36 cellular contexts compared by ENCODE assay signal in genomic region chr7:139965942-139966628, GRCh38.
"Had no signal": no experiment of that assay in that cellular context is flagged by ENCODE, and none has a peak within 500 bp of the region (broad histone marks: within the 10 kb centered on the region; RNA-seq: fewer than 3 reads in every experiment).

No MANE protein-coding gene starts in this region.

- H3K27me3 Mint-ChIP-seq: activated CD4-positive, alpha-beta memory T cell treated with anti-CD3 and anti-CD28 coated beads for 36 hours; activated CD8-positive, alpha-beta T cell treated with anti-CD3 and anti-CD28 coated beads for 36 hours; activated naive CD8-positive, alpha-beta T cell treated with anti-CD3 and anti-CD28 coated beads for 36 hours; activated T-helper 17 cell treated with anti-CD3 and anti-CD28 coated beads, Interleukin-2, amount 50 U/mL, for 72 hours; brain had no signal

- H3K4me1 Mint-ChIP-seq: activated B cell treated with CpG ODN at 0.5 μM for 24 hours; activated naive CD8-positive, alpha-beta T cell treated with anti-CD3 and anti-CD28 coated beads for 36 hours; central memory CD8-positive, alpha-beta T cell had no signal

- H3K27ac Mint-ChIP-seq: activated B cell treated with CpG ODN at 0.5 μM for 24 hours; activated CD4-positive, alpha-beta memory T cell treated with anti-CD3 and anti-CD28 coated beads for 36 hours; activated CD8-positive, alpha-beta T cell treated with anti-CD3 and anti-CD28 coated beads for 36 hours; activated naive CD4-positive, alpha-beta T cell treated with anti-CD3 and anti-CD28 coated beads for 36 hours; activated naive CD4-positive, alpha-beta T cell treated with anti-CD3 and anti-CD28 coated beads, Interleukin-2, amount 50 U/mL, for 72 hours; activated naive CD8-positive, alpha-beta T cell treated with anti-CD3 and anti-CD28 coated beads for 36 hours; activated T-cell treated with anti-CD3 and anti-CD28 coated beads, Interleukin-2, amount 50 U/mL, for 72 hours; activated T-helper 1 cell treated with anti-CD3 and anti-CD28 coated beads, Interleukin-12 subunit alpha, Interleukin-12 subunit beta, Interleukin-2, Interleukin-4 antibody, amounts not matched to agents 30 ng/mL and 10 ng/mL and 1 ng/mL, durations not matched to agents 14 hours and 24 hours and 36 hours; activated T-helper 17 cell treated with anti-CD3 and anti-CD28 coated beads, Interleukin-2, amount 50 U/mL, for 72 hours; brain; T-helper 1 cell treated with Interleukin-12 subunit alpha and Interleukin-12 subunit beta and Interleukin-4 antibody, amounts not matched to agents 30 μg/mL and 1 μg/mL, for 36 hours; T-helper 2 cell treated with Interferon-gamma antibody and Interleukin-4, amounts not matched to agents 5 μg/mL and 100 μg/mL, for 36 hours had no signal

- H3K36me3 Mint-ChIP-seq: activated CD4-positive, alpha-beta memory T cell treated with anti-CD3 and anti-CD28 coated beads for 36 hours; activated naive CD4-positive, alpha-beta T cell treated with anti-CD3 and anti-CD28 coated beads, Interleukin-2, amount 50 U/mL, for 72 hours; activated naive CD8-positive, alpha-beta T cell treated with anti-CD3 and anti-CD28 coated beads for 36 hours; brain had no signal

- H3K9me3 Mint-ChIP-seq: activated B cell treated with CpG ODN at 0.5 μM for 24 hours; activated CD4-positive, alpha-beta memory T cell treated with anti-CD3 and anti-CD28 coated beads for 36 hours; activated CD8-positive, alpha-beta T cell treated with anti-CD3 and anti-CD28 coated beads for 36 hours; activated naive CD4-positive, alpha-beta T cell treated with anti-CD3 and anti-CD28 coated beads for 36 hours; activated naive CD4-positive, alpha-beta T cell treated with anti-CD3 and anti-CD28 coated beads, Interleukin-2, amount 50 U/mL, for 72 hours; activated naive CD8-positive, alpha-beta T cell treated with anti-CD3 and anti-CD28 coated beads for 36 hours; activated T-cell treated with anti-CD3 and anti-CD28 coated beads, Interleukin-2, amount 50 U/mL, for 4 hours; activated T-cell treated with anti-CD3 and anti-CD28 coated beads, Interleukin-2, amount 50 U/mL, for 72 hours; activated T-helper 1 cell treated with anti-CD3 and anti-CD28 coated beads, Interleukin-12 subunit alpha, Interleukin-12 subunit beta, Interleukin-2, Interleukin-4 antibody, amounts not matched to agents 30 ng/mL and 10 ng/mL and 1 ng/mL, durations not matched to agents 14 hours and 24 hours and 36 hours; activated T-helper 17 cell treated with anti-CD3 and anti-CD28 coated beads, Interleukin-2, amount 50 U/mL, for 72 hours; central memory CD8-positive, alpha-beta T cell; T-helper 1 cell treated with Interleukin-12 subunit alpha and Interleukin-12 subunit beta and Interleukin-4 antibody, amounts not matched to agents 30 μg/mL and 1 μg/mL, for 36 hours; T-helper 2 cell treated with Interferon-gamma antibody and Interleukin-4, amounts not matched to agents 5 μg/mL and 100 μg/mL, for 36 hours had no signal

- FAIRE-seq: bronchial epithelial cell, colon, TTC549 had no signal

- H3K4me3 Mint-ChIP-seq: activated B cell treated with CpG ODN at 0.5 μM for 24 hours; activated CD4-positive, alpha-beta memory T cell treated with anti-CD3 and anti-CD28 coated beads for 36 hours; activated CD8-positive, alpha-beta T cell treated with anti-CD3 and anti-CD28 coated beads for 36 hours; activated naive CD4-positive, alpha-beta T cell treated with anti-CD3 and anti-CD28 coated beads for 36 hours; activated naive CD8-positive, alpha-beta T cell treated with anti-CD3 and anti-CD28 coated beads for 36 hours; activated T-cell treated with anti-CD3 and anti-CD28 coated beads, Interleukin-2, amount 50 U/mL, for 4 hours; activated T-cell treated with anti-CD3 and anti-CD28 coated beads, Interleukin-2, amount 50 U/mL, for 72 hours; activated T-helper 1 cell treated with anti-CD3 and anti-CD28 coated beads, Interleukin-12 subunit alpha, Interleukin-12 subunit beta, Interleukin-2, Interleukin-4 antibody, amounts not matched to agents 30 ng/mL and 10 ng/mL and 1 ng/mL, durations not matched to agents 14 hours and 24 hours and 36 hours; activated T-helper 17 cell treated with anti-CD3 and anti-CD28 coated beads, Interleukin-2, amount 50 U/mL, for 72 hours; brain; central memory CD8-positive, alpha-beta T cell; T-helper 1 cell treated with Interleukin-12 subunit alpha and Interleukin-12 subunit beta and Interleukin-4 antibody, amounts not matched to agents 30 μg/mL and 1 μg/mL, for 36 hours; T-helper 2 cell treated with Interferon-gamma antibody and Interleukin-4, amounts not matched to agents 5 μg/mL and 100 μg/mL, for 36 hours had no signal

- DNase-seq: activated B cell treated with CpG ODN at 0.5 μM for 24 hours; activated CD4-positive, alpha-beta memory T cell treated with anti-CD3 and anti-CD28 coated beads for 36 hours; activated CD4-positive, alpha-beta T cell treated with anti-CD3 and anti-CD28 coated beads for 48 hours; activated CD4-positive, alpha-beta T cell treated with anti-CD3 and anti-CD28 coated beads, Interleukin-2, amount 50 U/mL, for 1 hour; activated CD4-positive, alpha-beta T cell treated with anti-CD3 and anti-CD28 coated beads, Interleukin-2, amount 50 U/mL, for 4 hours; activated CD4-positive, CD25-positive, alpha-beta regulatory T cell treated with anti-CD3 and anti-CD28 coated beads, Interleukin-2, amount 50 U/mL, for 72 hours; activated CD8-positive, alpha-beta memory T cell treated with anti-CD3 and anti-CD28 coated beads, Interleukin-2, amount 50 U/mL, for 4 hours; activated CD8-positive, alpha-beta T cell treated with anti-CD3 and anti-CD28 coated beads for 36 hours; activated effector memory CD4-positive, alpha-beta T cell treated with anti-CD3 and anti-CD28 coated beads, Interleukin-2, amount 50 U/mL, for 16 hours; activated gamma-delta T cell treated with Interleukin-2 at 50 U/mL for 16 hours; activated naive CD4-positive, alpha-beta T cell; activated naive CD4-positive, alpha-beta T cell treated with anti-CD3 and anti-CD28 coated beads for 36 hours; activated naive CD4-positive, alpha-beta T cell treated with anti-CD3 and anti-CD28 coated beads, Interleukin-2, amount 50 U/mL, for 16 hours; activated naive CD8-positive, alpha-beta T cell treated with anti-CD3 and anti-CD28 coated beads for 36 hours; activated T-cell treated with anti-CD3 and anti-CD28 coated beads for 4 hours; activated T-cell treated with anti-CD3 and anti-CD28 coated beads, Interleukin-2, amount 50 U/mL, for 1 hour; activated T-cell treated with anti-CD3 and anti-CD28 coated beads, Interleukin-2, amount 50 U/mL, for 4 hours; activated T-cell treated with anti-CD3 and anti-CD28 coated beads, Interleukin-2, amount 50 U/mL, for 72 hours; adrenal gland; amygdala; anterior cingulate cortex; caudate nucleus; cerebellar nuclear complex; T-helper 1 cell; T-helper 2 cell; T-helper 9 cell had no signal
